Comparison of ENCODE assay signal across 8 cellular contexts in genomic region chr11:75400110-75400865, GRCh38. TPM values are rescaled to one million over a fixed set of nuclear protein-coding genes. Genes with fewer than 3 reads are reported as not detected.
DNase-seq lines count a peak whose midpoint lies in the region; ATAC-seq and TF ChIP-seq lines count a peak whose summit lies in the region.

No MANE protein-coding gene starts in this region.

- intact Hi-C loops in left ventricle myocardium inferior (cut with micrococcal nuclease) = no loop called here
- intact Hi-C loops in sciatic nerve (cut with DNase I) = no loop called here

- peak overlapping the region; percentile 82 for H3K4me3 ChIP-seq in left ventricle myocardium inferior

- no peaks in the 10 kb centered on the region for H3K9me3 ChIP-seq in left ventricle myocardium inferior (replicated peaks)

- no peaks in the 10 kb centered on the region for H3K9me3 Mint-ChIP-seq in activated naive CD4-positive, alpha-beta T cell treated with anti-CD3 and anti-CD28 coated beads, Interleukin-2, amount 50 U/mL, for 72 hours

- TF ChIP-seq CTCF in 22Rv1 (IDR thresholded peaks at IDR 0.05) = no peak
- no peak for TF ChIP-seq CTCF in left ventricle myocardium inferior (IDR thresholded peaks at IDR 0.05; ENCODE audit: borderline replicate concordance)

- no peaks in the 10 kb centered on the region for H3K27me3 ChIP-seq in left ventricle myocardium inferior (ENCODE audit: low read depth)

- H3K27ac Mint-ChIP-seq in activated naive CD4-positive, alpha-beta T cell treated with anti-CD3 and anti-CD28 coated beads, Interleukin-2, amount 50 U/mL, for 72 hours = peak overlapping the region; percentile 99 to 100

- peak overlapping the region; percentile 85 for H3K27ac ChIP-seq in 22Rv1
- peak overlapping the region; percentile 88 for H3K27ac ChIP-seq in left ventricle myocardium inferior (replicated peaks)

- peaks cover 47% of the 10 kb centered on the region for H3K36me3 ChIP-seq in left ventricle myocardium inferior

- H3K36me3 Mint-ChIP-seq in activated naive CD4-positive, alpha-beta T cell treated with anti-CD3 and anti-CD28 coated beads, Interleukin-2, amount 50 U/mL, for 72 hours = peaks cover 60 to 63% of the 10 kb centered on the region in 2 donors

- peaks cover 37% of the 10 kb centered on the region for H3K4me1 ChIP-seq in left ventricle myocardium inferior

- DNase-seq in HT-29 (ENCODE audit: low spot score) (peak; percentile 69), left ventricle myocardium inferior (no peak), sciatic nerve (ENCODE audit: low spot score) (no peak), occipital lobe (lab: John Stamatoyannopoulos, UW) (no peak)
- no peak for DNase-seq in activated naive CD4-positive, alpha-beta T cell treated with anti-CD3 and anti-CD28 coated beads, Interleukin-2, amount 50 U/mL, for 72 hours (ENCODE audit: low spot score in 2 of 2)

- no peak for ATAC-seq in activated naive CD4-positive, alpha-beta T cell treated with anti-CD3 and anti-CD28 coated beads, Interleukin-2, amount 50 U/mL, for 72 hours
- ATAC-seq in sciatic nerve = peak; percentile 23
- no peak for ATAC-seq in GM18517 (IDR thresholded peaks at IDR 0.05; ENCODE audit: unreplicated experiment)
- ATAC-seq in HG02759 (IDR thresholded peaks at IDR 0.05; ENCODE audit: unreplicated experiment) = no peak

RNA-seq across cellular contexts. Expression of gene RPS3, which starts 1.0 kb away (rescaled TPM):
- 2,617 and 2,815 TPM in 2 replicates for total RNA-seq in HT-29 (2014; rRNA removed; shearing (Covaris generic))
- total RNA-seq in activated naive CD4-positive, alpha-beta T cell treated with anti-CD3 and anti-CD28 coated beads, Interleukin-2, amount 50 U/mL, for 72 hours = 1,000 to 10,000 TPM; 4,688 to 5,066 TPM
- total RNA-seq in left ventricle myocardium inferior = 864 TPM
- 1,413 TPM for total RNA-seq in sciatic nerve
- total RNA-seq in occipital lobe = 1,342 TPM

RNA-seq across cellular contexts. Expression of gene KLHL35, which starts 32.7 kb away (rescaled TPM):
- 20.5 and 23.5 TPM in 2 replicates for total RNA-seq in HT-29 (2014; rRNA removed; shearing (Covaris generic))
- total RNA-seq in activated naive CD4-positive, alpha-beta T cell treated with anti-CD3 and anti-CD28 coated beads, Interleukin-2, amount 50 U/mL, for 72 hours = under 1 TPM in 1 of 2 donors, not detected in 1; 0.89 TPM
- 0.74 TPM for total RNA-seq in left ventricle myocardium inferior
- 3.6 TPM for total RNA-seq in sciatic nerve
- total RNA-seq in occipital lobe = 28.5 TPM

RNA-seq across cellular contexts. Expression of gene ARRB1, which starts 48.8 kb away (rescaled TPM):
- 28.6 and 33.5 TPM in 2 replicates for total RNA-seq in HT-29 (2014; rRNA removed; shearing (Covaris generic))
- total RNA-seq in activated naive CD4-positive, alpha-beta T cell treated with anti-CD3 and anti-CD28 coated beads, Interleukin-2, amount 50 U/mL, for 72 hours = 10 to 100 TPM; 11.5 to 28.9 TPM
- total RNA-seq in left ventricle myocardium inferior = 25.9 TPM
- total RNA-seq in sciatic nerve = 70.8 TPM
- total RNA-seq in occipital lobe = 55.4 TPM
